In the genomic region with DNA sequence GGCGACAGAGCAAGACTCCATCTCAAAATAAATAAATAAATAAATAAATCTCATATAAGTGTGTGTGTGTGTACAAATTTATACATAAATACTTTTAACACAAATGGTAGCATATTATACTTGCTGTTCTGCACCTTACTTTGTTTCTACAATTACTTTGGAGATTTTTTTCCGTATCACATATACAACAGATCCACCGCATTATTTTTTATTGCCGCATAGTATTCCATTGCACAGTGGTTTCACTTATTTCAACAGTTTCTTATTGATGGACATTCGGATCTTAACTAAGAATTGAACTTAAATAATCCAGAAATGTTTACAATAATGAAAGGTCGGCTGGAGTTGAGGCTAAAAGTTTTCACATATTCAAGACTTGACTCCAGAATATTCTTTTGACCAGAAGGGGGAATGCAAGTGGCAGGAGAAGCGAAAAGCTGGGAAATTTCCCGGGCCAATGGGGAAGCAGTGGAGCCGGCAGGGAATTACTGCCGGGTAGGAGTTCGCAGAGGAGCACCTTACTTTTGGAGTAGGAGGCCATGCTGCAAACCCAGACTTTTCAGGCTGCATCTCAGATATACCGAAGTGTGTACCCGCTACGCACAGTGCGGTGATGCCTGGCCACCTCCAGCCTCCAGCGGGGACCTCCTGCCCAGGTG, we compare ENCODE assay signal across 8 cellular contexts. TPM values are rescaled to one million over a fixed set of nuclear protein-coding genes. Genes with fewer than 3 reads are reported as not detected.
DNase-seq lines count a peak whose midpoint lies in the region; ATAC-seq and TF ChIP-seq lines count a peak whose summit lies in the region.

No MANE protein-coding gene starts in this region.

- H3K36me3 Mint-ChIP-seq in activated CD4-positive, alpha-beta T cell treated with anti-CD3 and anti-CD28 coated beads for 36 hours (ENCODE audit: low read depth) = peaks cover 4% of the 10 kb centered on the region
- no peaks in the 10 kb centered on the region for H3K36me3 Mint-ChIP-seq in activated B cell treated with CpG ODN at 0.5 μM for 24 hours (ENCODE audit: low read depth)

- no peak for TF ChIP-seq CTCF in activated B cell treated with CpG ODN at 0.5 μM for 24 hours (IDR thresholded peaks at IDR 0.05)

- intact Hi-C loops in activated CD4-positive, alpha-beta T cell treated with anti-CD3 and anti-CD28 coated beads for 36 hours (cut with DNase I, micrococcal nuclease) = no loop called here
- intact Hi-C loops in activated B cell treated with CpG ODN at 0.5 μM for 24 hours (cut with micrococcal nuclease) = no loop called here

- H3K9me3 ChIP-seq in iPS-20b (ENCODE audit: insufficient read depth, low read depth, low read length) = no peaks in the 10 kb centered on the region
- H3K9me3 ChIP-seq in stomach smooth muscle (ENCODE audit: control insufficient read depth in 2 of 2, low read length in 2 of 2) = no peaks in the 10 kb centered on the region

- peak overlapping the region; percentile 64 for H3K4me3 ChIP-seq in iPS-20b (ENCODE audit: low read length)
- peak overlapping the region; percentile 66 to 73 for H3K4me3 ChIP-seq in stomach smooth muscle (ENCODE audit: low read length in 2 of 2)

- H3K4me1 ChIP-seq in iPS-20b (ENCODE audit: insufficient read depth, low read length) = no peaks in the 10 kb centered on the region
- H3K4me1 ChIP-seq in stomach smooth muscle (ENCODE audit: control insufficient read depth, insufficient read depth, low read length) = peaks cover 17% of the 10 kb centered on the region

- CTCF ChIA-PET in activated CD4-positive, alpha-beta T cell treated with anti-CD3 and anti-CD28 coated beads for 36 hours (lab: Charles Lee) = interaction anchor here (0.9 kb wide), 1 partner anchor 8 kb away, joined by 3 read pairs; no protein-coding TSS in a partner anchor
- CTCF ChIA-PET in activated B cell treated with CpG ODN at 0.5 μM for 24 hours (lab: Charles Lee) = no interaction called here

- no peak for ATAC-seq in activated CD4-positive, alpha-beta T cell treated with anti-CD3 and anti-CD28 coated beads for 36 hours
- ATAC-seq in activated B cell treated with CpG ODN at 0.5 μM for 24 hours (ENCODE audit: low read depth) = no peak

- no peak overlapping the region for H3K9ac ChIP-seq in iPS-20b (ENCODE audit: low read depth, low read length)
- H3K9ac ChIP-seq in stomach smooth muscle (ENCODE audit: low read length in 2 of 2) = no peak overlapping the region

- H3K27me3 Mint-ChIP-seq in activated CD4-positive, alpha-beta T cell treated with anti-CD3 and anti-CD28 coated beads for 36 hours = peaks cover 33% of the 10 kb centered on the region
- H3K27me3 Mint-ChIP-seq in activated B cell treated with CpG ODN at 0.5 μM for 24 hours = peaks cover 41% of the 10 kb centered on the region

- POLR2A ChIA-PET in activated CD4-positive, alpha-beta T cell treated with anti-CD3 and anti-CD28 coated beads for 36 hours (lab: Charles Lee) = interaction anchor here (0.6 kb wide), 1 partner anchor 8 kb away, joined by 3 read pairs; no protein-coding TSS in a partner anchor
- POLR2A ChIA-PET in activated B cell treated with CpG ODN at 0.5 μM for 24 hours (lab: Charles Lee) = no interaction called here

- no peaks in the 10 kb centered on the region for H3K9me3 Mint-ChIP-seq in activated CD4-positive, alpha-beta T cell treated with anti-CD3 and anti-CD28 coated beads for 36 hours (ENCODE audit: low read depth)
- H3K9me3 Mint-ChIP-seq in activated B cell treated with CpG ODN at 0.5 μM for 24 hours = peaks cover 4% of the 10 kb centered on the region

- H3K27ac Mint-ChIP-seq in activated CD4-positive, alpha-beta T cell treated with anti-CD3 and anti-CD28 coated beads for 36 hours = no peak overlapping the region
- no peak overlapping the region for H3K27ac Mint-ChIP-seq in activated B cell treated with CpG ODN at 0.5 μM for 24 hours

- H3K36me3 ChIP-seq in iPS-20b (ENCODE audit: insufficient read depth, low read depth, low read length) (no peaks in the 10 kb centered on the region), stomach smooth muscle (ENCODE audit: control insufficient read depth in 2 of 2, insufficient read depth in 2 of 2, low read length in 2 of 2) (no peaks in the 10 kb centered on the region)

- no peak overlapping the region for H3K27ac ChIP-seq in iPS-20b (ENCODE audit: low read length)
- H3K27ac ChIP-seq in stomach smooth muscle (ENCODE audit: low read length) = no peak overlapping the region

- H3K4me3 Mint-ChIP-seq in activated CD4-positive, alpha-beta T cell treated with anti-CD3 and anti-CD28 coated beads for 36 hours = peak overlapping the region; percentile 27
- H3K4me3 Mint-ChIP-seq in activated B cell treated with CpG ODN at 0.5 μM for 24 hours = peak overlapping the region; percentile 33

- H3K27me3 ChIP-seq in iPS-20b (ENCODE audit: insufficient read depth, low read length) = peaks cover 56% of the 10 kb centered on the region
- peaks cover 12 to 33% of the 10 kb centered on the region in 2 donors for H3K27me3 ChIP-seq in stomach smooth muscle (ENCODE audit: control insufficient read depth in 1 of 2, insufficient read depth in 2 of 2, low read length in 2 of 2)

- DNase-seq in activated CD4-positive, alpha-beta T cell treated with anti-CD3 and anti-CD28 coated beads for 36 hours = no peak
- no peak for DNase-seq in activated CD4-positive, alpha-beta T cell treated with anti-CD3 and anti-CD28 coated beads, Interleukin-2, amount 50 U/mL, for 1 hour
- DNase-seq in activated B cell treated with CpG ODN at 0.5 μM for 24 hours = no peak
- no peak for DNase-seq in hepatic stellate cell (ENCODE audit: low spot score)
- DNase-seq in H4 (ENCODE audit: low spot score) = no peak
- no peak for DNase-seq in DMS53 treated with DMSO at 0.1 percent for 48 hours (lab: John Stamatoyannopoulos, UW; ENCODE audit: unreplicated experiment)

- H3K4me1 Mint-ChIP-seq in activated CD4-positive, alpha-beta T cell treated with anti-CD3 and anti-CD28 coated beads for 36 hours = peaks cover 5% of the 10 kb centered on the region
- peaks cover 12% of the 10 kb centered on the region for H3K4me1 Mint-ChIP-seq in activated B cell treated with CpG ODN at 0.5 μM for 24 hours

RNA-seq across cellular contexts. Expression of gene CNNM1, which starts 0.4 kb away (rescaled TPM):
- 1 to 10 TPM; 1.4 to 1.5 TPM for total RNA-seq in activated CD4-positive, alpha-beta T cell treated with anti-CD3 and anti-CD28 coated beads for 36 hours
- total RNA-seq in activated B cell treated with CpG ODN at 0.5 μM for 24 hours = 0.02 TPM in 1 of 2 replicates, not detected in the other
- not detected in 2 replicates for total RNA-seq in H4 (2014; rRNA removed; shearing (Covaris generic))
